In genomic region chr5:76325326-76325725, GRCh38 we compare ENCODE assay signal across 11 cellular contexts.
DNase-seq lines count a peak whose midpoint lies in the region; ATAC-seq and TF ChIP-seq lines count a peak whose summit lies in the region.
"Had no signal": no experiment of that assay in that cellular context is flagged by ENCODE, and none has a peak within 500 bp of the region (broad histone marks: within the 10 kb centered on the region; RNA-seq: fewer than 3 reads in every experiment).

No MANE protein-coding gene starts in this region.

- POLR2A ChIA-PET in A673 (lab: Charles Lee; ENCODE audit: low non-redundant PET): no interaction called here
- POLR2A ChIA-PET in activated CD8-positive, alpha-beta T cell treated with anti-CD3 and anti-CD28 coated beads, Interleukin-2, amount 10 ng/mL, durations not matched to agents 7 days and 5 days (lab: Charles Lee): interaction anchor here (1.3 to 3.4 kb wide), 3 partner anchors 14 to 78 kb away, joined by 4 to 22 read pairs (median 5); partner anchors contain the start of gene IQGAP2

- no peak overlapping the region for H3K18ac ChIP-seq in mesenchymal stem cell (ENCODE audit: low read depth in 1 of 2, low read length in 2 of 2)

- H2BK15ac ChIP-seq in mesenchymal stem cell (ENCODE audit: low read depth, poor library complexity, severe bottlenecking): no peak overlapping the region

- no peak overlapping the region for H4K91ac ChIP-seq in mesenchymal stem cell (ENCODE audit: low read length)

- no peaks in the 10 kb centered on the region for H3K79me1 ChIP-seq in mesenchymal stem cell (replicated peaks; ENCODE audit: low read length, poor library complexity, severe bottlenecking)

- H3K27me3 ChIP-seq in A673 (replicated peaks; ENCODE audit: insufficient read depth, low read depth, low read length, poor library complexity) (no peaks in the 10 kb centered on the region), DND-41 (ENCODE audit: insufficient read depth, low read length, poor library complexity) (no peaks in the 10 kb centered on the region), mesenchymal stem cell (ENCODE audit: control insufficient read depth in 1 of 2, insufficient read depth in 1 of 2, low read length in 2 of 2) (peaks cover 28 to 35% of the 10 kb centered on the region in 2 experiments)

- H3K36me3 Mint-ChIP-seq in activated CD8-positive, alpha-beta T cell treated with anti-CD3 and anti-CD28 coated beads, Interleukin-2, amount 10 ng/mL, durations not matched to agents 7 days and 5 days (ENCODE audit: low read depth): peaks cover 20% of the 10 kb centered on the region
- no peaks in the 10 kb centered on the region for H3K36me3 Mint-ChIP-seq in HFFc6 (ENCODE audit: low read depth)

- H3K9ac ChIP-seq in DND-41 (ENCODE audit: low read depth, low read length) (no peak overlapping the region), mesenchymal stem cell (ENCODE audit: low read length) (no peak overlapping the region)

- H2BK120ac ChIP-seq in mesenchymal stem cell (ENCODE audit: low read depth, low read length): no peak overlapping the region

- intact Hi-C loops in A673 (cut with micrococcal nuclease; ENCODE audit: unreplicated experiment): no loop called here

- no peak overlapping the region for H2AK5ac ChIP-seq in mesenchymal stem cell (ENCODE audit: low read length, severe bottlenecking)

- no peak overlapping the region for H2BK12ac ChIP-seq in mesenchymal stem cell (ENCODE audit: low read length in 2 of 2)

- no peak overlapping the region for H2BK5ac ChIP-seq in mesenchymal stem cell (ENCODE audit: low read depth, low read length, poor library complexity, severe bottlenecking)

- no peaks in the 10 kb centered on the region for H4K20me1 ChIP-seq in DND-41 (ENCODE audit: insufficient read depth, low read length)

- H3K4me1 ChIP-seq in A673 (ENCODE audit: insufficient read depth, low read length, poor library complexity, severe bottlenecking) (peaks cover 38% of the 10 kb centered on the region), DND-41 (ENCODE audit: insufficient read depth, low read length) (peaks cover 19% of the 10 kb centered on the region), mesenchymal stem cell (ENCODE audit: control insufficient read depth, insufficient read depth, low read depth, low read length) (peaks cover 4% of the 10 kb centered on the region)

- BruUV-seq in A673 (replicated peaks; lab: Mats Ljungman, UMichigan): no TSS peak

- peak overlapping the region; percentile 76 for H3K27ac ChIP-seq in A673 (ENCODE audit: low read depth, low read length, poor library complexity, severe bottlenecking)
- 0 out of 2 replicates have a peak overlapping the region, but pooled peaks have one; percentile 32 for H3K27ac ChIP-seq in DND-41 (ENCODE audit: low read length)
- H3K27ac ChIP-seq in mesenchymal stem cell (ENCODE audit: low read length, poor library complexity, severe bottlenecking): no peak overlapping the region

- peaks cover 51% of the 10 kb centered on the region for H3K4me1 Mint-ChIP-seq in activated CD8-positive, alpha-beta T cell treated with anti-CD3 and anti-CD28 coated beads, Interleukin-2, amount 10 ng/mL, durations not matched to agents 7 days and 5 days (ENCODE audit: low read depth)
- no peaks in the 10 kb centered on the region for H3K4me1 Mint-ChIP-seq in HFFc6 (ENCODE audit: low read depth)

- peaks cover 4% of the 10 kb centered on the region for H3K27me3 Mint-ChIP-seq in activated CD8-positive, alpha-beta T cell treated with anti-CD3 and anti-CD28 coated beads, Interleukin-2, amount 10 ng/mL, durations not matched to agents 7 days and 5 days (ENCODE audit: low read depth)
- H3K27me3 Mint-ChIP-seq in HFFc6 (ENCODE audit: insufficient read depth): peaks cover 16% of the 10 kb centered on the region

- DNase-seq in A673 (ENCODE audit: low spot score): no peak
- no peak for DNase-seq in DND-41
- DNase-seq in activated CD8-positive, alpha-beta T cell treated with anti-CD3 and anti-CD28 coated beads, Interleukin-2, amount 10 ng/mL, durations not matched to agents 7 days and 5 days: no peak
- peak; percentile 6 for DNase-seq in mesenchymal stem cell
- no peak for DNase-seq in stimulated activated CD4-positive, alpha-beta T cell treated with anti-CD3 and anti-CD28 coated beads, Interleukin-4, amount 100 ng/mL, for 4 hours
- DNase-seq in HFFc6: no peak
- DNase-seq: NCI-H1694, NCI-H524 treated with DMSO at 0.1 percent for 48 hours had no signal

- H3K4ac ChIP-seq in mesenchymal stem cell (ENCODE audit: low read depth in 1 of 2, low read length in 2 of 2): no peak overlapping the region

- 0 out of 2 replicates have a peak overlapping the region, but pooled peaks have one; percentile 39 for H3K4me2 ChIP-seq in DND-41 (ENCODE audit: insufficient read depth, low read length)
- no peak overlapping the region for H3K4me2 ChIP-seq in mesenchymal stem cell (ENCODE audit: low read length, poor library complexity, severe bottlenecking)

- no peak overlapping the region for H3K14ac ChIP-seq in mesenchymal stem cell (ENCODE audit: low read length in 2 of 2)

- peak overlapping the region; percentile 91 for H3K27ac Mint-ChIP-seq in activated CD8-positive, alpha-beta T cell treated with anti-CD3 and anti-CD28 coated beads, Interleukin-2, amount 10 ng/mL, durations not matched to agents 7 days and 5 days
- H3K27ac Mint-ChIP-seq in HFFc6: no peak overlapping the region
- H3K27ac Mint-ChIP-seq: B cell had no signal

- H2AFZ ChIP-seq in DND-41 (ENCODE audit: low read depth, low read length) (peak overlapping the region; percentile 50; the same call in 1 of the 2 replicates), mesenchymal stem cell (ENCODE audit: low read depth, low read length) (no peak overlapping the region)

- peak overlapping the region; percentile 50 for H3K4me3 Mint-ChIP-seq in activated CD8-positive, alpha-beta T cell treated with anti-CD3 and anti-CD28 coated beads, Interleukin-2, amount 10 ng/mL, durations not matched to agents 7 days and 5 days
- no peak overlapping the region for H3K4me3 Mint-ChIP-seq in HFFc6
- H3K4me3 Mint-ChIP-seq: B cell had no signal

- H3K23ac ChIP-seq in mesenchymal stem cell (ENCODE audit: low read length in 2 of 2): no peak overlapping the region

- 25% methylated on average over 6 of the region's 7 CpGs for WGBS in mesenchymal stem cell

- H3K9me3 Mint-ChIP-seq in activated CD8-positive, alpha-beta T cell treated with anti-CD3 and anti-CD28 coated beads, Interleukin-2, amount 10 ng/mL, durations not matched to agents 7 days and 5 days (ENCODE audit: insufficient read depth): peaks cover 9% of the 10 kb centered on the region
- peaks cover 5% of the 10 kb centered on the region; the same call in 1 of the 2 replicates for H3K9me3 Mint-ChIP-seq in HFFc6

- H3K9me3 ChIP-seq in A673 (ENCODE audit: low read depth, low read length, poor library complexity, severe bottlenecking): no peaks in the 10 kb centered on the region
- no peaks in the 10 kb centered on the region for H3K9me3 ChIP-seq in DND-41 (ENCODE audit: insufficient read depth, low read length, severe bottlenecking)
- no peaks in the 10 kb centered on the region for H3K9me3 ChIP-seq in mesenchymal stem cell (ENCODE audit: control insufficient read depth, low read length)

- TF ChIP-seq CTCF in A673 (conservative IDR thresholded peaks at IDR 0.05; ENCODE audit: low read depth, low read length) (no peak), DND-41 (IDR thresholded peaks at IDR 0.05; ENCODE audit: borderline replicate concordance, extremely low read depth, low read length, poor library complexity, severe bottlenecking) (no peak), HFFc6 (IDR thresholded peaks at IDR 0.05) (no peak)

- H3K4me3 ChIP-seq in A673 (ENCODE audit: low read depth, low read length, poor library complexity, severe bottlenecking) (no peak overlapping the region), DND-41 (ENCODE audit: low read depth in 1 of 2, low read length in 2 of 2) (no peak overlapping the region), mesenchymal stem cell (ENCODE audit: insufficient read depth in 1 of 2, low read depth in 1 of 2, low read length in 2 of 2) (no peak overlapping the region)

- ATAC-seq in DND-41 (ENCODE audit: insufficient read depth, low read depth) (no peak), GM21381 (IDR thresholded peaks at IDR 0.05; ENCODE audit: unreplicated experiment) (no peak), HG02678 (IDR thresholded peaks at IDR 0.05; ENCODE audit: unreplicated experiment) (no peak)
- peak; percentile 20 for ATAC-seq in activated CD8-positive, alpha-beta T cell treated with anti-CD3 and anti-CD28 coated beads, Interleukin-2, amount 10 ng/mL, durations not matched to agents 7 days and 5 days

- no peaks in the 10 kb centered on the region for H3K36me3 ChIP-seq in A673 (ENCODE audit: insufficient read depth, low read length, poor library complexity, severe bottlenecking)
- no peaks in the 10 kb centered on the region for H3K36me3 ChIP-seq in DND-41 (ENCODE audit: insufficient read depth, low read length)
- H3K36me3 ChIP-seq in mesenchymal stem cell (ENCODE audit: control insufficient read depth in 1 of 2, insufficient read depth in 2 of 2, low read depth in 1 of 2, low read length in 2 of 2): no peaks in the 10 kb centered on the region

- no peak overlapping the region for H4K8ac ChIP-seq in mesenchymal stem cell (ENCODE audit: low read length)

- CTCF ChIA-PET in A673 (lab: Charles Lee): interaction anchor here (1.2 kb wide), 1 partner anchor 79 kb away, joined by 12 read pairs; no protein-coding TSS in a partner anchor
- CTCF ChIA-PET in activated CD8-positive, alpha-beta T cell treated with anti-CD3 and anti-CD28 coated beads, Interleukin-2, amount 10 ng/mL, durations not matched to agents 7 days and 5 days (lab: Charles Lee): interaction anchor here (0.7 to 2.4 kb wide), 8 partner anchors 9 to 258 kb away, joined by 3 to 20 read pairs (median 6); partner anchors contain the start of gene IQGAP2

- H3K79me2 ChIP-seq in DND-41 (ENCODE audit: insufficient read depth, low read length): no peaks in the 10 kb centered on the region
